In genomic region chr12:56678852-56679251, GRCh38 we compare ENCODE assay signal across 16 cellular contexts. TPM values are rescaled to one million over a fixed set of nuclear protein-coding genes. Genes with fewer than 3 reads are reported as not detected.
DNase-seq lines count a peak whose midpoint lies in the region; ATAC-seq and TF ChIP-seq lines count a peak whose summit lies in the region.
"Had no signal": no experiment of that assay in that cellular context is flagged by ENCODE, and none has a peak within 500 bp of the region (broad histone marks: within the 10 kb centered on the region; RNA-seq: fewer than 3 reads in every experiment).

No MANE protein-coding gene starts in this region.

- no peaks in the 10 kb centered on the region for H3K9me3 Mint-ChIP-seq in GM23338
- H3K9me3 Mint-ChIP-seq in activated T-helper 2 cell treated with anti-CD3 and anti-CD28 coated beads, Interferon-gamma antibody, Interleukin-2, Interleukin-4, amounts not matched to agents 10 μg/mL and 5 μg/mL and 100 μg/mL, durations not matched to agents 14 hours and 24 hours and 36 hours: no peaks in the 10 kb centered on the region
- H3K9me3 Mint-ChIP-seq in naive thymus-derived CD4-positive, alpha-beta T cell: peaks cover 0 to 2% (median 0%) of the 10 kb centered on the region in 11 donors
- H3K9me3 Mint-ChIP-seq: stimulated activated naive CD8-positive, alpha-beta T cell treated with anti-CD3 and anti-CD28 coated beads, Interleukin-15, amount 100 ng/mL, for 72 hours had no signal

- POLR2A ChIA-PET in naive thymus-derived CD4-positive, alpha-beta T cell (lab: Charles Lee): interaction anchor here (0.5 to 4.5 kb wide), 5 partner anchors 9 to 74 kb away, joined by 3 to 30 read pairs (median 4); partner anchors contain the start of gene PTGES3

- no peaks in the 10 kb centered on the region for H3K9me3 ChIP-seq in BLaER1 treated with 17β-estradiol and CSF1 and Interleukin-3, amounts not matched to agents 10 nM and 100 nM (replicated peaks in 1 of 11)
- no peaks in the 10 kb centered on the region for H3K9me3 ChIP-seq in naive thymus-derived CD4-positive, alpha-beta T cell (ENCODE audit: control insufficient read depth in 2 of 3, low read length in 3 of 3)
- H3K9me3 ChIP-seq: gastroesophageal sphincter had no signal

- intact Hi-C loops in activated T-helper 2 cell treated with anti-CD3 and anti-CD28 coated beads, Interferon-gamma antibody, Interleukin-2, Interleukin-4, amounts not matched to agents 10 μg/mL and 5 μg/mL and 100 μg/mL, durations not matched to agents 14 hours and 24 hours and 36 hours (cut with micrococcal nuclease): no loop called here
- intact Hi-C loops in naive thymus-derived CD4-positive, alpha-beta T cell (cut with micrococcal nuclease): no loop called here

- CTCF ChIA-PET in naive thymus-derived CD4-positive, alpha-beta T cell (lab: Charles Lee): no interaction called here

- H3K27ac Mint-ChIP-seq in GM23338: peak overlapping the region; percentile 34; the same call in 1 of the 2 replicates
- peak overlapping the region; percentile 7 for H3K27ac Mint-ChIP-seq in activated T-helper 2 cell treated with anti-CD3 and anti-CD28 coated beads, Interferon-gamma antibody, Interleukin-2, Interleukin-4, amounts not matched to agents 10 μg/mL and 5 μg/mL and 100 μg/mL, durations not matched to agents 14 hours and 24 hours and 36 hours
- peak overlapping the region; percentile 1 to 84 (median 66) for H3K27ac Mint-ChIP-seq in naive thymus-derived CD4-positive, alpha-beta T cell

- H3K9me2 ChIP-seq in GM23338 (ENCODE audit: insufficient read depth): no peaks in the 10 kb centered on the region

- ATAC-seq in GM23338: no peak
- no peak for ATAC-seq in naive thymus-derived CD4-positive, alpha-beta T cell
- ATAC-seq in HG02623 (IDR thresholded peaks at IDR 0.05; ENCODE audit: unreplicated experiment): no peak
- ATAC-seq in HG02852 (IDR thresholded peaks at IDR 0.05; ENCODE audit: unreplicated experiment): no peak
- ATAC-seq: gastroesophageal sphincter; right cardiac atrium; stimulated activated naive CD8-positive, alpha-beta T cell treated with anti-CD3 and anti-CD28 coated beads, Interleukin-15, amount 100 ng/mL, for 72 hours had no signal

- no peak overlapping the region; a peak in 1 of 22 replicates for H3K9ac ChIP-seq in BLaER1 treated with 17β-estradiol and CSF1 and Interleukin-3, amounts not matched to agents 10 nM and 100 nM

- H3K4me1 Mint-ChIP-seq in GM23338: peaks cover 10% of the 10 kb centered on the region
- H3K4me1 Mint-ChIP-seq in activated T-helper 2 cell treated with anti-CD3 and anti-CD28 coated beads, Interferon-gamma antibody, Interleukin-2, Interleukin-4, amounts not matched to agents 10 μg/mL and 5 μg/mL and 100 μg/mL, durations not matched to agents 14 hours and 24 hours and 36 hours (ENCODE audit: low read depth): peaks cover 34% of the 10 kb centered on the region
- H3K4me1 Mint-ChIP-seq in naive thymus-derived CD4-positive, alpha-beta T cell: peaks cover 28 to 83% (median 61%) of the 10 kb centered on the region in 7 donors

- peak overlapping the region in 6 of 11 experiments; percentile 6 to 29 (median 10); a peak in 7 of 22 replicates for H3K4me2 ChIP-seq in BLaER1 treated with 17β-estradiol and CSF1 and Interleukin-3, amounts not matched to agents 10 nM and 100 nM
- no peak overlapping the region for H3K4me2 ChIP-seq in GM23338

- H3K27me3 Mint-ChIP-seq in GM23338 (ENCODE audit: insufficient read depth, low read depth, poor library complexity): peaks cover 7% of the 10 kb centered on the region
- no peaks in the 10 kb centered on the region for H3K27me3 Mint-ChIP-seq in activated T-helper 2 cell treated with anti-CD3 and anti-CD28 coated beads, Interferon-gamma antibody, Interleukin-2, Interleukin-4, amounts not matched to agents 10 μg/mL and 5 μg/mL and 100 μg/mL, durations not matched to agents 14 hours and 24 hours and 36 hours (ENCODE audit: low read depth)
- no peaks in the 10 kb centered on the region for H3K27me3 Mint-ChIP-seq in naive thymus-derived CD4-positive, alpha-beta T cell
- H3K27me3 Mint-ChIP-seq: stimulated activated naive CD8-positive, alpha-beta T cell treated with anti-CD3 and anti-CD28 coated beads, Interleukin-15, amount 100 ng/mL, for 72 hours had no signal

- peaks cover 33 to 97% (median 94%) of the 10 kb centered on the region in 11 experiments for H3K36me3 ChIP-seq in BLaER1 treated with 17β-estradiol and CSF1 and Interleukin-3, amounts not matched to agents 10 nM and 100 nM
- 0 out of 2 replicates have a peak, but pooled peaks cover 10% of the 10 kb centered on the region for H3K36me3 ChIP-seq in GM23338 (ENCODE audit: insufficient read depth)
- peaks cover 0 to 20% (median 0%) of the 10 kb centered on the region in 3 experiments for H3K36me3 ChIP-seq in naive thymus-derived CD4-positive, alpha-beta T cell (ENCODE audit: control insufficient read depth in 2 of 3, insufficient read depth in 3 of 3, low read length in 3 of 3)

- no peak for TF ChIP-seq CTCF in GM23338 (conservative IDR thresholded peaks at IDR 0.05; ENCODE audit: low read depth in 2 of 2)

- no peaks in the 10 kb centered on the region for H3K27me3 ChIP-seq in BLaER1 treated with 17β-estradiol and CSF1 and Interleukin-3, amounts not matched to agents 10 nM and 100 nM
- no peaks in the 10 kb centered on the region for H3K27me3 ChIP-seq in GM23338 (ENCODE audit: insufficient read depth)
- no peaks in the 10 kb centered on the region for H3K27me3 ChIP-seq in naive thymus-derived CD4-positive, alpha-beta T cell (ENCODE audit: control insufficient read depth in 2 of 2, insufficient read depth in 2 of 2, low read length in 2 of 2)
- H3K27me3 ChIP-seq: gastroesophageal sphincter had no signal

- peaks cover 62% of the 10 kb centered on the region for H3K36me3 Mint-ChIP-seq in GM23338 (ENCODE audit: low read depth)
- H3K36me3 Mint-ChIP-seq in activated T-helper 2 cell treated with anti-CD3 and anti-CD28 coated beads, Interferon-gamma antibody, Interleukin-2, Interleukin-4, amounts not matched to agents 10 μg/mL and 5 μg/mL and 100 μg/mL, durations not matched to agents 14 hours and 24 hours and 36 hours (ENCODE audit: low read depth): peaks cover 58% of the 10 kb centered on the region
- H3K36me3 Mint-ChIP-seq in naive thymus-derived CD4-positive, alpha-beta T cell: peaks cover 0 to 16% (median 6%) of the 10 kb centered on the region in 5 donors

- H2AFZ ChIP-seq in GM23338: no peak overlapping the region

- no peak overlapping the region; the same call in 2 of the 3 replicates for H3K4me3 Mint-ChIP-seq in GM23338
- H3K4me3 Mint-ChIP-seq in activated T-helper 2 cell treated with anti-CD3 and anti-CD28 coated beads, Interferon-gamma antibody, Interleukin-2, Interleukin-4, amounts not matched to agents 10 μg/mL and 5 μg/mL and 100 μg/mL, durations not matched to agents 14 hours and 24 hours and 36 hours (ENCODE audit: low read depth): no peak overlapping the region
- H3K4me3 Mint-ChIP-seq in naive thymus-derived CD4-positive, alpha-beta T cell: peak overlapping the region in 7 of 10 donors; percentile 1 to 63 (median 21)

- peaks cover 11% of the 10 kb centered on the region; the same call in 1 of the 2 replicates for H3F3A ChIP-seq in GM23338 (replicated peaks; ENCODE audit: low read depth)

- H4K20me1 ChIP-seq in BLaER1 treated with 17β-estradiol and CSF1 and Interleukin-3, amounts not matched to agents 10 nM and 100 nM: peaks cover 100% of the 10 kb centered on the region in 11 experiments
- H4K20me1 ChIP-seq in GM23338 (replicated peaks; ENCODE audit: insufficient read depth): peaks cover 80% of the 10 kb centered on the region

- peaks cover 21 to 76% (median 50%) of the 10 kb centered on the region in 10 experiments for H3K4me1 ChIP-seq in BLaER1 treated with 17β-estradiol and CSF1 and Interleukin-3, amounts not matched to agents 10 nM and 100 nM
- H3K4me1 ChIP-seq in GM23338 (ENCODE audit: insufficient read depth): peaks cover 10% of the 10 kb centered on the region
- peaks cover 41 to 44% of the 10 kb centered on the region in 2 donors for H3K4me1 ChIP-seq in naive thymus-derived CD4-positive, alpha-beta T cell (ENCODE audit: control insufficient read depth in 2 of 2, insufficient read depth in 2 of 2, low read length in 2 of 2)

- no peak for DNase-seq in GM23338 (ENCODE audit: low spot score)
- DNase-seq in activated T-helper 2 cell treated with anti-CD3 and anti-CD28 coated beads, Interferon-gamma antibody, Interleukin-2, Interleukin-4, amounts not matched to agents 10 μg/mL and 5 μg/mL and 100 μg/mL, durations not matched to agents 14 hours and 24 hours and 36 hours (ENCODE audit: low spot score): no peak
- no peak for DNase-seq in naive thymus-derived CD4-positive, alpha-beta T cell
- DNase-seq in C1 segment of cervical spinal cord (lab: John Stamatoyannopoulos, UW): no peak
- no peak for DNase-seq in UCSD-AML1 (lab: John Stamatoyannopoulos, UW; ENCODE audit: unreplicated experiment)
- DNase-seq: activated effector memory CD4-positive, alpha-beta T cell treated with Interleukin-2 at 50 U/mL for 16 hours; H7; NK-92 treated with Interleukin-12 subunit alpha and Interleukin-12 subunit beta, amount 100 ng/mL, for 24 hours; right cardiac atrium; stimulated activated CD4-positive, alpha-beta T cell treated with anti-CD3 and anti-CD28 coated beads, Interleukin-4, amount 100 ng/mL, for 24 hours; stimulated activated naive CD8-positive, alpha-beta T cell treated with anti-CD3 and anti-CD28 coated beads, Interleukin-15, amount 100 ng/mL, for 72 hours; WERI-Rb-1 had no signal

- no peak overlapping the region for H3K4me3 ChIP-seq in BLaER1 treated with 17β-estradiol and CSF1 and Interleukin-3, amounts not matched to agents 10 nM and 100 nM
- no peak overlapping the region for H3K4me3 ChIP-seq in GM23338
- no peak overlapping the region for H3K4me3 ChIP-seq in naive thymus-derived CD4-positive, alpha-beta T cell (ENCODE audit: low read length)
- H3K4me3 ChIP-seq: gastroesophageal sphincter had no signal

- peak overlapping the region in 1 of 11 experiments; percentile 27; a peak in 1 of 22 replicates for H3K27ac ChIP-seq in BLaER1 treated with 17β-estradiol and CSF1 and Interleukin-3, amounts not matched to agents 10 nM and 100 nM
- peak overlapping the region; percentile 34; the same call in 1 of the 2 replicates for H3K27ac ChIP-seq in GM23338 (ENCODE audit: low read depth)
- no peak overlapping the region for H3K27ac ChIP-seq in naive thymus-derived CD4-positive, alpha-beta T cell (ENCODE audit: low read depth, low read length)
- H3K27ac ChIP-seq: gastroesophageal sphincter had no signal

- peaks cover 100% of the 10 kb centered on the region for H3K79me2 ChIP-seq in GM23338 (replicated peaks; ENCODE audit: insufficient read depth)

RNA-seq across cellular contexts. Expression of gene PTGES3, which starts 9.2 kb away (rescaled TPM):
- 334 and 453 TPM in 2 replicates for total RNA-seq in GM23338 (2014; rRNA removed; shearing (Covaris generic))
- polyA plus RNA-seq in GM23338 (2016; fragmentation: Nextera tagmentation; extraction: Ambion mirVana): 391 and 442 TPM in 2 replicates
- total RNA-seq in activated T-helper 2 cell treated with anti-CD3 and anti-CD28 coated beads, Interferon-gamma antibody, Interleukin-2, Interleukin-4, amounts not matched to agents 10 μg/mL and 5 μg/mL and 100 μg/mL, durations not matched to agents 14 hours and 24 hours and 36 hours: 293 and 298 TPM in 2 replicates
- total RNA-seq in naive thymus-derived CD4-positive, alpha-beta T cell: 100 to 1,000 TPM; 111 to 229 (median 153) TPM
- 100 to 1,000 TPM; 221 to 289 TPM for polyA plus RNA-seq in naive thymus-derived CD4-positive, alpha-beta T cell

RNA-seq across cellular contexts. Expression of gene ATP5F1B, which starts 33.1 kb away (rescaled TPM):
- total RNA-seq in GM23338 (2014; rRNA removed; shearing (Covaris generic)): 706 and 763 TPM in 2 replicates
- polyA plus RNA-seq in GM23338 (2016; fragmentation: Nextera tagmentation; extraction: Ambion mirVana): 956 and 1,001 TPM in 2 replicates
- 729 and 735 TPM in 2 replicates for total RNA-seq in activated T-helper 2 cell treated with anti-CD3 and anti-CD28 coated beads, Interferon-gamma antibody, Interleukin-2, Interleukin-4, amounts not matched to agents 10 μg/mL and 5 μg/mL and 100 μg/mL, durations not matched to agents 14 hours and 24 hours and 36 hours
- total RNA-seq in naive thymus-derived CD4-positive, alpha-beta T cell: 100 to 1,000 TPM; 217 to 476 (median 267) TPM
- 100 to 1,000 TPM; 658 to 688 TPM for polyA plus RNA-seq in naive thymus-derived CD4-positive, alpha-beta T cell

RNA-seq across cellular contexts. Expression of gene NACA, which starts 46.2 kb away (rescaled TPM):
- 1,081 and 1,279 TPM in 2 replicates for total RNA-seq in GM23338 (2014; rRNA removed; shearing (Covaris generic))
- polyA plus RNA-seq in GM23338 (2016; fragmentation: Nextera tagmentation; extraction: Ambion mirVana): 2,165 and 2,495 TPM in 2 replicates
- total RNA-seq in activated T-helper 2 cell treated with anti-CD3 and anti-CD28 coated beads, Interferon-gamma antibody, Interleukin-2, Interleukin-4, amounts not matched to agents 10 μg/mL and 5 μg/mL and 100 μg/mL, durations not matched to agents 14 hours and 24 hours and 36 hours: 1,037 and 1,093 TPM in 2 replicates
- 1,000 to 10,000 TPM in 4 of 5 experiments, 100 to 1,000 TPM in 1; 834 to 1,486 (median 1,355) TPM for total RNA-seq in naive thymus-derived CD4-positive, alpha-beta T cell
- 1,000 to 10,000 TPM; 1,440 to 1,626 TPM for polyA plus RNA-seq in naive thymus-derived CD4-positive, alpha-beta T cell

RNA-seq across cellular contexts. Expression of gene BAZ2A, which starts 48.7 kb away (rescaled TPM):
- 89.6 and 109 TPM in 2 replicates for total RNA-seq in GM23338 (2014; rRNA removed; shearing (Covaris generic))
- polyA plus RNA-seq in GM23338 (2016; fragmentation: Nextera tagmentation; extraction: Ambion mirVana): 111 and 130 TPM in 2 replicates
- total RNA-seq in activated T-helper 2 cell treated with anti-CD3 and anti-CD28 coated beads, Interferon-gamma antibody, Interleukin-2, Interleukin-4, amounts not matched to agents 10 μg/mL and 5 μg/mL and 100 μg/mL, durations not matched to agents 14 hours and 24 hours and 36 hours: 124 and 131 TPM in 2 replicates
- total RNA-seq in naive thymus-derived CD4-positive, alpha-beta T cell: 100 to 1,000 TPM; 127 to 230 (median 191) TPM
- polyA plus RNA-seq in naive thymus-derived CD4-positive, alpha-beta T cell: 10 to 100 TPM; 24.8 to 45.1 TPM

Comparison
In these comparisons a context has a peak if more than half of its experiments do, and no peak if none do; other contexts are left out.
1. H3K27ac Mint-ChIP-seq: peak in every context shown above with its lines; median percentile 66 in naive thymus-derived CD4-positive, alpha-beta T cell; 34 in GM23338; 7 in activated T-helper 2 cell treated with anti-CD3 and anti-CD28 coated beads, Interferon-gamma antibody, Interleukin-2, Interleukin-4, amounts not matched to agents 10 μg/mL and 5 μg/mL and 100 μg/mL, durations not matched to agents 14 hours and 24 hours and 36 hours.
2. H3K4me3 Mint-ChIP-seq: peak in naive thymus-derived CD4-positive, alpha-beta T cell (7 of 10); none in GM23338 (single experiment) and activated T-helper 2 cell treated with anti-CD3 and anti-CD28 coated beads, Interferon-gamma antibody, Interleukin-2, Interleukin-4, amounts not matched to agents 10 μg/mL and 5 μg/mL and 100 μg/mL, durations not matched to agents 14 hours and 24 hours and 36 hours (single experiment).